Comparison of ENCODE assay signal across 1 cellular context in genomic region chrX:117053260-117053659, GRCh38.
TF ChIP-seq lines count a peak whose summit lies in the region.

No MANE protein-coding gene starts in this region.

TF ChIP-seq in A549, 52 proteins besides CTCF, POLR2A, EP300 and RAD21:
- TF ChIP-seq, protein P1, sequence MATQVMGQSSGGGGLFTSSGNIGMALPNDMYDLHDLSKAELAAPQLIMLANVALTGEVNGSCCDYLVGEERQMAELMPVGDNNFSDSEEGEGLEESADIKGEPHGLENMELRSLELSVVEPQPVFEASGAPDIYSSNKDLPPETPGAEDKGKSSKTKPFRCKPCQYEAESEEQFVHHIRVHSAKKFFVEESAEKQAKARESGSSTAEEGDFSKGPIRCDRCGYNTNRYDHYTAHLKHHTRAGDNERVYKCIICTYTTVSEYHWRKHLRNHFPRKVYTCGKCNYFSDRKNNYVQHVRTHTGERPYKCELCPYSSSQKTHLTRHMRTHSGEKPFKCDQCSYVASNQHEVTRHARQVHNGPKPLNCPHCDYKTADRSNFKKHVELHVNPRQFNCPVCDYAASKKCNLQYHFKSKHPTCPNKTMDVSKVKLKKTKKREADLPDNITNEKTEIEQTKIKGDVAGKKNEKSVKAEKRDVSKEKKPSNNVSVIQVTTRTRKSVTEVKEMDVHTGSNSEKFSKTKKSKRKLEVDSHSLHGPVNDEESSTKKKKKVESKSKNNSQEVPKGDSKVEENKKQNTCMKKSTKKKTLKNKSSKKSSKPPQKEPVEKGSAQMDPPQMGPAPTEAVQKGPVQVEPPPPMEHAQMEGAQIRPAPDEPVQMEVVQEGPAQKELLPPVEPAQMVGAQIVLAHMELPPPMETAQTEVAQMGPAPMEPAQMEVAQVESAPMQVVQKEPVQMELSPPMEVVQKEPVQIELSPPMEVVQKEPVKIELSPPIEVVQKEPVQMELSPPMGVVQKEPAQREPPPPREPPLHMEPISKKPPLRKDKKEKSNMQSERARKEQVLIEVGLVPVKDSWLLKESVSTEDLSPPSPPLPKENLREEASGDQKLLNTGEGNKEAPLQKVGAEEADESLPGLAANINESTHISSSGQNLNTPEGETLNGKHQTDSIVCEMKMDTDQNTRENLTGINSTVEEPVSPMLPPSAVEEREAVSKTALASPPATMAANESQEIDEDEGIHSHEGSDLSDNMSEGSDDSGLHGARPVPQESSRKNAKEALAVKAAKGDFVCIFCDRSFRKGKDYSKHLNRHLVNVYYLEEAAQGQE (IDR thresholded peaks at IDR 0.05), result no peak
- TF ChIP-seq FOSL2 (IDR thresholded peaks at IDR 0.05) (no peak), FOSL2 (CRISPR knock-in tag; IDR thresholded peaks at IDR 0.05) (no peak), MAFK (IDR thresholded peaks at IDR 0.05; ENCODE audit: partially characterized antibody) (peak; percentile 50)
